ENCODE assay signal across 8 cellular contexts in the genomic region with DNA sequence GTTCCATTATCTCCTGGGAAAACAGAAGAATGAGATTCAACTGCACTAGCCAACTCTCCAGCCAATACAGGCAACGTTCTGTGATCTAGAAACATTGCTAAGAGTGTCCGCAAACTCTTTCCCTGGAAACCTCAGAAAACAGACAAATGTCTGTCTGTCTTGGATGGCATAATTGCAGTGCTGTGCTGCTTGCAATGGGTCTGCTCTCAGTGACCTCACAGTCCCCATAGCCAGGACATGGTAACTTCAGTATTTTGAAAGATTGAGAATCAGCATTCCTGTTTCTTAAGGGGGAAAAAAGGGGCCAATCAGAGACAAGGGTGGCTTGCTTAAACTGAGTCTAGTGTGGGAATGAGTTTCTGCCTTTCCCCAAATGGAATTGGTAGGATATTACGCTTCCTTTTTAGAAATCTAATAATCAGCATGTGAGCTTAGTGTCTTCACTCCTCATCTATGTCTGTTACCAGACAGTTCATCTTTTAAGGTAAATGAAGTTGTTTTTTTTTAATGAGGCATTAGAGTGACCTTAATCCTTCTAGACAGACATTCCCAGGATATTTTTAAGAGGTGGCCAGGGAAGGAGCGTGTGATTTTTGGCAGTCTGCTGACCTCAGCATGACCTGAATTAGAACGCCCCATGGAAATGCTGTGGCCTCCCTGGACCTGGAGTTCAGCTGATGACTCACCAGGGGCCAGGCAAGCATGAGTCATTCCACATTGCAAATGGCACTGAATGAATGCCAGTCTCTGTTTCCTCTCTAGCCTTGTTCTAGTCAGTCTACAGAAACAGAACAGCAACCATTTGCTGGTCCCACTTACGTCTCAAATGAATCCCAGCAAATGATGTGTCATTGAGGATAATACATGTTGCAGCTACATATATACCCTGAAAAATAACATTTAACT.
A peak's percentile ranks its signal among the peaks of the same experiment; 100 is the strongest.
DNase-seq lines count a peak whose midpoint lies in the region; ATAC-seq and TF ChIP-seq lines count a peak whose summit lies in the region.

No MANE protein-coding gene starts in this region.

- peak overlapping the region; percentile 5 for H3K4me3 Mint-ChIP-seq in mesothelial cell of epicardium
- peak overlapping the region; percentile 51 for H3K4me3 Mint-ChIP-seq in type B pancreatic cell

- H3K4me1 Mint-ChIP-seq in mesothelial cell of epicardium (peaks cover 66% of the 10 kb centered on the region), type B pancreatic cell (ENCODE audit: unreplicated experiment) (peaks cover 36% of the 10 kb centered on the region)

- TF ChIP-seq POLR2A in erythroblast (IDR thresholded peaks at IDR 0.05; ENCODE audit: low read length), result no peak

- H3K4me3 ChIP-seq in RWPE2 (ENCODE audit: severe bottlenecking), result peak overlapping the region; percentile 3

- H3K36me3 Mint-ChIP-seq in mesothelial cell of epicardium (no peaks in the 10 kb centered on the region), type B pancreatic cell (no peaks in the 10 kb centered on the region)

- H3K27me3 Mint-ChIP-seq in mesothelial cell of epicardium (ENCODE audit: low read depth) (no peaks in the 10 kb centered on the region), type B pancreatic cell (no peaks in the 10 kb centered on the region)

- peak; percentile 97 for ATAC-seq in RWPE2 (ENCODE audit: low read depth)
- ATAC-seq in GM18498 (IDR thresholded peaks at IDR 0.05; ENCODE audit: unreplicated experiment), result no peak
- no peak for ATAC-seq in HG02623 (IDR thresholded peaks at IDR 0.05; ENCODE audit: unreplicated experiment)

- H3K9me3 Mint-ChIP-seq in mesothelial cell of epicardium (peaks cover 4% of the 10 kb centered on the region), type B pancreatic cell (peaks cover 9% of the 10 kb centered on the region)

- H3K36me3 ChIP-seq in RWPE2 (ENCODE audit: low read depth), result no peaks in the 10 kb centered on the region

- TF ChIP-seq CTCF in RWPE2 (IDR thresholded peaks at IDR 0.05; ENCODE audit: poor library complexity, severe bottlenecking) (no peak), mesothelial cell of epicardium (IDR thresholded peaks at IDR 0.05; ENCODE audit: unreplicated experiment) (no peak), type B pancreatic cell (conservative IDR thresholded peaks at IDR 0.05) (no peak)

- peaks cover 30% of the 10 kb centered on the region for H3K4me1 ChIP-seq in RWPE2 (ENCODE audit: insufficient read depth, poor library complexity, severe bottlenecking)

- peak overlapping the region; percentile 86 for H3K27ac Mint-ChIP-seq in mesothelial cell of epicardium
- H3K27ac Mint-ChIP-seq in type B pancreatic cell, result peak overlapping the region; percentile 23

- H3K27ac ChIP-seq in RWPE2 (ENCODE audit: poor library complexity, severe bottlenecking), result peak overlapping the region; percentile 86

- H3K9me3 ChIP-seq in RWPE2 (ENCODE audit: severe bottlenecking), result no peaks in the 10 kb centered on the region

- H3K27me3 ChIP-seq in RWPE2 (ENCODE audit: insufficient read depth, poor library complexity, severe bottlenecking), result no peaks in the 10 kb centered on the region

- DNase-seq in AG08396 (ENCODE audit: low spot score) (peak; percentile 82), GOT3 (lab: John Stamatoyannopoulos, UW) (peak; percentile 4), RWPE2 (ENCODE audit: low spot score) (peak; percentile 89), erythroblast (lab: John Stamatoyannopoulos, UW) (peak; percentile 12 to 74), mesothelial cell of epicardium (ENCODE audit: low spot score in 2 of 2, unreplicated experiment in 2 of 2) (no peak), type B pancreatic cell (ENCODE audit: extremely low spot score, unreplicated experiment) (no peak)

Comparison
In these comparisons a context has a peak if more than half of its experiments do, and no peak if none do; other contexts are left out.
1. DNase-seq: peak in AG08396 (single experiment), GOT3 (single experiment), RWPE2 (single experiment) and erythroblast (2 of 2); none in mesothelial cell of epicardium (0 of 2) and type B pancreatic cell (single experiment).